20 cellular contexts compared by ENCODE assay signal in genomic region chr21:37550618-37551405, GRCh38.
DNase-seq lines count a peak whose midpoint lies in the region; ATAC-seq and TF ChIP-seq lines count a peak whose summit lies in the region.
"Had no signal": no experiment of that assay in that cellular context is flagged by ENCODE, and none has a peak within 500 bp of the region (broad histone marks: within the 10 kb centered on the region; RNA-seq: fewer than 3 reads in every experiment).

No MANE protein-coding gene starts in this region.

- H3K4me3 ChIP-seq in muscle layer of colon (ENCODE audit: low read depth in 1 of 2, low read length in 2 of 2) (peak overlapping the region; percentile 18 to 45), smooth muscle cell (no peak overlapping the region)
- H3K4me3 ChIP-seq: adrenal gland had no signal

- H3K27me3 ChIP-seq in muscle layer of colon (ENCODE audit: control insufficient read depth in 1 of 2, insufficient read depth in 2 of 2, low read length in 2 of 2) (peaks cover 0 to 3% of the 10 kb centered on the region in 2 donors), smooth muscle cell (ENCODE audit: low read depth) (no peaks in the 10 kb centered on the region)
- H3K27me3 ChIP-seq: adrenal gland, BE2C had no signal

- no peaks in the 10 kb centered on the region for H3K9me3 Mint-ChIP-seq in activated CD8-positive, alpha-beta memory T cell treated with anti-CD3 and anti-CD28 coated beads, Interleukin-2, amount 10 ng/mL, durations not matched to agents 7 days and 5 days (ENCODE audit: low read depth)
- no peaks in the 10 kb centered on the region for H3K9me3 Mint-ChIP-seq in chondrocyte (ENCODE audit: low read depth)
- H3K9me3 Mint-ChIP-seq: activated T-helper 2 cell treated with anti-CD3 and anti-CD28 coated beads, Interferon-gamma antibody, Interleukin-2, Interleukin-4, amounts not matched to agents 10 μg/mL and 5 μg/mL and 100 μg/mL, durations not matched to agents 14 hours and 24 hours and 36 hours; H9 had no signal

- H3F3A ChIP-seq in smooth muscle cell (ENCODE audit: low read depth) = no peaks in the 10 kb centered on the region

- H3K36me3 Mint-ChIP-seq in activated CD8-positive, alpha-beta memory T cell treated with anti-CD3 and anti-CD28 coated beads, Interleukin-2, amount 10 ng/mL, durations not matched to agents 7 days and 5 days = no peaks in the 10 kb centered on the region
- H3K36me3 Mint-ChIP-seq in chondrocyte (ENCODE audit: low read depth) = no peaks in the 10 kb centered on the region

- no peaks in the 10 kb centered on the region for H3K9me3 ChIP-seq in muscle layer of colon (ENCODE audit: low read length)
- H3K9me3 ChIP-seq in smooth muscle cell (replicated peaks; ENCODE audit: low read depth) = no peaks in the 10 kb centered on the region
- H3K9me3 ChIP-seq: adrenal gland had no signal

- TF ChIP-seq CTCF in chondrocyte (IDR thresholded peaks at IDR 0.05) (no peak), smooth muscle cell (IDR thresholded peaks at IDR 0.05; ENCODE audit: borderline replicate concordance, insufficient read depth, poor library complexity, severe bottlenecking) (no peak)

- peak; percentile 15 for DNase-seq in activated CD8-positive, alpha-beta memory T cell treated with anti-CD3 and anti-CD28 coated beads, Interleukin-2, amount 10 ng/mL, durations not matched to agents 7 days and 5 days
- no peak for DNase-seq in activated CD8-positive, alpha-beta memory T cell treated with anti-CD3 and anti-CD28 coated beads, Interleukin-2, amount 50 U/mL, for 4 hours
- DNase-seq in chondrocyte (ENCODE audit: low spot score) = no peak
- DNase-seq in smooth muscle cell (lab: John Stamatoyannopoulos, UW; ENCODE audit: unreplicated experiment) = no peak
- no peak for DNase-seq in NCI-H2081 treated with DMSO at 0.1 percent for 48 hours (lab: John Stamatoyannopoulos, UW)
- DNase-seq: BE2C; Calu3; caudate nucleus; effector CD4-positive, alpha-beta T cell; H9; NCI-H748 treated with DMSO at 0.1 percent for 48 hours; small intestine; stimulated activated CD4-positive, alpha-beta T cell treated with anti-CD3 and anti-CD28 coated beads, Interleukin-4, amount 100 ng/mL, for 1 hour had no signal

- no peak for ATAC-seq in activated CD8-positive, alpha-beta memory T cell treated with anti-CD3 and anti-CD28 coated beads, Interleukin-2, amount 10 ng/mL, durations not matched to agents 7 days and 5 days
- ATAC-seq in GM18858 (IDR thresholded peaks at IDR 0.05; ENCODE audit: unreplicated experiment) = no peak
- no peak for ATAC-seq in GM21526 (IDR thresholded peaks at IDR 0.05; ENCODE audit: low FRiP score, unreplicated experiment)
- ATAC-seq: SK-N-SH treated with all-trans-retinoic acid at 6 μM for 48 hours had no signal

- no peak overlapping the region for H3K27ac Mint-ChIP-seq in activated CD8-positive, alpha-beta memory T cell treated with anti-CD3 and anti-CD28 coated beads, Interleukin-2, amount 10 ng/mL, durations not matched to agents 7 days and 5 days
- H3K27ac Mint-ChIP-seq in chondrocyte (ENCODE audit: unreplicated experiment) = peak overlapping the region; percentile 32
- H3K27ac Mint-ChIP-seq: activated T-helper 2 cell treated with anti-CD3 and anti-CD28 coated beads, Interferon-gamma antibody, Interleukin-2, Interleukin-4, amounts not matched to agents 10 μg/mL and 5 μg/mL and 100 μg/mL, durations not matched to agents 14 hours and 24 hours and 36 hours; H9 had no signal

- CTCF ChIA-PET in activated CD8-positive, alpha-beta memory T cell treated with anti-CD3 and anti-CD28 coated beads, Interleukin-2, amount 10 ng/mL, durations not matched to agents 7 days and 5 days (lab: Charles Lee) = no interaction called here

- WGBS in smooth muscle cell (ENCODE audit: low lambda C conversion rate) = 69% methylated on average over 16 of the region's 16 CpGs

- H3K4me1 Mint-ChIP-seq in activated CD8-positive, alpha-beta memory T cell treated with anti-CD3 and anti-CD28 coated beads, Interleukin-2, amount 10 ng/mL, durations not matched to agents 7 days and 5 days = peaks cover 3% of the 10 kb centered on the region
- peaks cover 49% of the 10 kb centered on the region for H3K4me1 Mint-ChIP-seq in chondrocyte (ENCODE audit: low read depth)

- H3K4me2 ChIP-seq in smooth muscle cell = peak overlapping the region; percentile 34

- H4K20me1 ChIP-seq in smooth muscle cell (ENCODE audit: low read depth) = no peaks in the 10 kb centered on the region

- peaks cover 10% of the 10 kb centered on the region for H3K27me3 Mint-ChIP-seq in activated CD8-positive, alpha-beta memory T cell treated with anti-CD3 and anti-CD28 coated beads, Interleukin-2, amount 10 ng/mL, durations not matched to agents 7 days and 5 days
- H3K27me3 Mint-ChIP-seq in chondrocyte (ENCODE audit: low read depth) = no peaks in the 10 kb centered on the region

- H3K36me3 ChIP-seq in muscle layer of colon (ENCODE audit: insufficient read depth, low read length) (no peaks in the 10 kb centered on the region), smooth muscle cell (ENCODE audit: low read depth) (no peaks in the 10 kb centered on the region)
- H3K36me3 ChIP-seq: adrenal gland, BE2C had no signal

- H3K4me1 ChIP-seq in muscle layer of colon (ENCODE audit: insufficient read depth, low read length) (peaks cover 48% of the 10 kb centered on the region), smooth muscle cell (ENCODE audit: low read depth) (no peaks in the 10 kb centered on the region)
- H3K4me1 ChIP-seq: BE2C, parathyroid adenoma had no signal

- no peaks in the 10 kb centered on the region for H3K79me2 ChIP-seq in smooth muscle cell (ENCODE audit: low read depth)
- H3K79me2 ChIP-seq: parathyroid adenoma had no signal

- H3K27ac ChIP-seq in muscle layer of colon (ENCODE audit: low read depth, low read length) (no peak overlapping the region), smooth muscle cell (ENCODE audit: low read depth) (no peak overlapping the region)
- H3K27ac ChIP-seq: adrenal gland, parathyroid adenoma had no signal

- H3K9ac ChIP-seq in muscle layer of colon (ENCODE audit: low read length) (no peak overlapping the region), smooth muscle cell (ENCODE audit: low read depth) (no peak overlapping the region)
- H3K9ac ChIP-seq: parathyroid adenoma had no signal

- H2AFZ ChIP-seq in smooth muscle cell (ENCODE audit: low read depth) = no peak overlapping the region
- H2AFZ ChIP-seq: parathyroid adenoma had no signal

- H3K4me3 Mint-ChIP-seq in activated CD8-positive, alpha-beta memory T cell treated with anti-CD3 and anti-CD28 coated beads, Interleukin-2, amount 10 ng/mL, durations not matched to agents 7 days and 5 days = no peak overlapping the region
- H3K4me3 Mint-ChIP-seq in chondrocyte (ENCODE audit: unreplicated experiment) = no peak overlapping the region
- H3K4me3 Mint-ChIP-seq: H9 had no signal
